9 cellular contexts compared by ENCODE assay signal in the genomic region with DNA sequence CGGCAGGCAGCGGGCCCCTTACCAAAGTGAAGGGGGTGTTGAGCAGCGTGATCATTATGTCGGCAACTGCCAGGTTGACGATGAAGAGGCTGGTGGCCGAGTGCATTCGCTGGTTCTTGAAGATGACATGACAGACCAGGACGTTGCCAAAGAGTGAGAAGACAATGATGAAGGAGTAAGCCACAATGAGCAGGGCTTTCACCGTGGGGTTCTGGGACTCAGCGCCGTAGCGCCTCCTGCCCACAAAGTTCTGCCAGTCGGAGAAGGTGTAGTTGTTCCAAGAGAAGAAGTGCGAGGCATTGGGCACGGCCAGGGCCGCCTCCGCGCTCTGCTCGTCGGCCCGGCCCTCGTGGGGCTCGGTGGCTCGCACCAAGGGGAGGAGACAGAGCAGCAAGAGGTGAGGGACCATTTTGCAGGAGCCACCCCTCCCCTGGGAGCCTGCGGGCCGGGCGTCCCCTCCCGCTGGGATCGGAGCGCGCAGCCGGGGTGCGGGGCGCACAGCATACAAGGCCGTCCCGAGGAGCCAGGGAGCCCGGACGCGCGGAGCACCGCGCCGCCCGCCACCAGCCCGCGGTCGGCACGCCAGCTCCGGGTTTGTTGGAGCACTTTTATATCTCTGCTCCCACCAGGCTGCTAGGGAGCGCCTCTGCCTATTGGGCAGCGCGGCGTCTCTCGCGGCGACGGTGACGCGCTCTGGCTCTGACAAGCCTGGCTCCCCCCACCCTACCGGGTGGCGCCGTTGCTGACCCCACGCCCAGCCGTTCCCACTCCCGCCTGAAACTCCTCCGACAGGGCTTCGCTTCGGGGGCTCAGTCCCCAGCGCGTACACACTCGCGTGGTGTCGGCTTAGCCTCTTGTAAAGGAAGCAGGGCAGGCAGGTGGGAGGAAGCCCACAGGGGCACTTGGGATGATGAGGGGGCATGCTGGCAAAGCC. TPM values are rescaled to one million over a fixed set of nuclear protein-coding genes. Genes with fewer than 3 reads are reported as not detected.
A peak's percentile ranks its signal among the peaks of the same experiment; 100 is the strongest.
DNase-seq lines count a peak whose midpoint lies in the region; ATAC-seq and TF ChIP-seq lines count a peak whose summit lies in the region.
"Had no signal": no experiment of that assay in that cellular context is flagged by ENCODE, and none has a peak within 500 bp of the region (broad histone marks: within the 10 kb centered on the region; RNA-seq: fewer than 3 reads in every experiment).

A gene (minus strand): TSS at position 581 of the 934 bp plus-strand sequence. CDS start 172 bp downstream, at position 409.

- H3K4me3 Mint-ChIP-seq in Caco-2 (ENCODE audit: unreplicated experiment), result peak within 1 kb of the TSS; percentile 72
- H3K4me3 Mint-ChIP-seq in nephron progenitor cell, result peak within 1 kb of the TSS; percentile 89

- ATAC-seq in HG02852 (IDR thresholded peaks at IDR 0.05; ENCODE audit: unreplicated experiment) (no peak), GM21786 (IDR thresholded peaks at IDR 0.05; ENCODE audit: unreplicated experiment) (no peak)

- 4% methylated on average over 37 of the region's 73 CpGs for WGBS in esophagus muscularis mucosa

- no peaks in the 10 kb centered on the region for H3K9me3 Mint-ChIP-seq in Caco-2 (ENCODE audit: unreplicated experiment)
- H3K9me3 Mint-ChIP-seq in nephron progenitor cell, result peaks cover 3% of the 10 kb centered on the region

- in situ Hi-C loops in GM13976 (cut with MboI; ENCODE audit: low sequenced_read_pairs, unreplicated experiment), result no loop called here

- TF ChIP-seq POLR2A in esophagus muscularis mucosa (IDR thresholded peaks at IDR 0.05; ENCODE audit: low read depth), result no peak

- peak within 1 kb of the TSS; percentile 46 for H3K4me3 ChIP-seq in Caco-2 (ENCODE audit: low read depth, low read length)
- H3K4me3 ChIP-seq in esophagus muscularis mucosa, result peak within 1 kb of the TSS; percentile 31 to 47 (median 40)
- H3K4me3 ChIP-seq: lung had no signal

- H3K27me3 ChIP-seq in Caco-2 (replicated peaks; ENCODE audit: control insufficient read depth, insufficient read depth, low read length), result peaks cover 3% of the 10 kb centered on the region
- H3K27me3 ChIP-seq in esophagus muscularis mucosa, result peaks cover 0 to 47% (median 5%) of the 10 kb centered on the region in 4 donors

- POLR2A ChIA-PET in Caco-2 (lab: Charles Lee), result no interaction called here

- no peak for TF ChIP-seq EP300 in esophagus muscularis mucosa (IDR thresholded peaks at IDR 0.05)

- CTCF ChIA-PET in Caco-2 (lab: Charles Lee), result interaction anchor here (0.8 to 1.3 kb wide), 3 partner anchors 103 to 505 kb away, joined by 3 to 4 read pairs (median 4); no protein-coding TSS in a partner anchor

- peak within 1 kb of the TSS; percentile 0 for H3K27ac Mint-ChIP-seq in Caco-2 (ENCODE audit: unreplicated experiment)
- peak within 1 kb of the TSS; percentile 19 for H3K27ac Mint-ChIP-seq in nephron progenitor cell

- H3K27me3 Mint-ChIP-seq in Caco-2 (ENCODE audit: insufficient read depth, unreplicated experiment), result peaks cover 19% of the 10 kb centered on the region
- H3K27me3 Mint-ChIP-seq in nephron progenitor cell (ENCODE audit: low read depth, poor library complexity), result peaks cover 46% of the 10 kb centered on the region

- H3K36me3 Mint-ChIP-seq in Caco-2 (ENCODE audit: insufficient read depth, unreplicated experiment) (no peaks in the 10 kb centered on the region), nephron progenitor cell (ENCODE audit: low read depth) (no peaks in the 10 kb centered on the region)

- H3K9me3 ChIP-seq in Caco-2 (no peaks in the 10 kb centered on the region), esophagus muscularis mucosa (no peaks in the 10 kb centered on the region)

- H3K27ac ChIP-seq in esophagus muscularis mucosa (replicated peaks in 1 of 4), result no peak within 1 kb of the TSS

- no TSS peak for BruUV-seq in Caco-2 (replicated peaks; lab: Mats Ljungman, UMichigan)

- TF ChIP-seq CTCF in Caco-2 (IDR thresholded peaks at IDR 0.05; ENCODE audit: insufficient read depth in 1 of 2, low read depth in 1 of 2, low read length in 1 of 2, severe bottlenecking in 1 of 2, unreplicated experiment in 1 of 2) (no peak), esophagus muscularis mucosa (IDR thresholded peaks at IDR 0.05) (no peak), nephron progenitor cell (IDR thresholded peaks at IDR 0.05) (no peak), GM13976 (IDR thresholded peaks at IDR 0.05; ENCODE audit: borderline replicate concordance, control extremely low read depth, extremely low read depth, insufficient read depth, missing control alignments) (no peak)

- H3K4me1 Mint-ChIP-seq in Caco-2 (ENCODE audit: low read depth, unreplicated experiment) (peaks cover 18% of the 10 kb centered on the region), nephron progenitor cell (peaks cover 13% of the 10 kb centered on the region)

- intact Hi-C loops in Caco-2 (cut with micrococcal nuclease; ENCODE audit: unreplicated experiment) (loop anchor here (5.0 kb wide), 2 partner anchors 89 to 219 kb away; no protein-coding TSS in a partner anchor), esophagus muscularis mucosa (cut with DNase I) (no loop called here)

- H3K4me1 ChIP-seq in Caco-2, result peaks cover 6% of the 10 kb centered on the region; the same call in 1 of the 2 replicates
- peaks cover 8 to 16% (median 13%) of the 10 kb centered on the region in 4 donors for H3K4me1 ChIP-seq in esophagus muscularis mucosa

- H3K36me3 ChIP-seq in Caco-2 (ENCODE audit: control insufficient read depth, insufficient read depth, low read length) (no peaks in the 10 kb centered on the region), esophagus muscularis mucosa (no peaks in the 10 kb centered on the region)

- DNase-seq in Caco-2 (peak; percentile 56 to 65), NCI-H1930 (lab: John Stamatoyannopoulos, UW) (peak; percentile 33 to 49), esophagus muscularis mucosa (ENCODE audit: extremely low spot score) (no peak), nephron progenitor cell (peak; percentile 70), NCI-H2196 treated with DMSO at 0.1 percent for 48 hours (lab: John Stamatoyannopoulos, UW; ENCODE audit: unreplicated experiment) (no peak), GM13976 (ENCODE audit: low spot score) (no peak)

RNA-seq across cellular contexts. Expression of the gene that starts here (rescaled TPM):
- total RNA-seq in Caco-2 (2022) (2.7 and 2.8 TPM in 2 replicates), esophagus muscularis mucosa (under 1 TPM in 3 of 4 donors, not detected in 1; 0.17 to 0.40 (median 0.32) TPM)

Comparison
In these comparisons a context has a peak if more than half of its experiments do, and no peak if none do; other contexts are left out.
1. DNase-seq: peak in Caco-2 (2 of 2), NCI-H1930 (2 of 2) and nephron progenitor cell (single experiment); none in esophagus muscularis mucosa (single experiment), NCI-H2196 treated with DMSO at 0.1 percent for 48 hours (single experiment) and GM13976 (single experiment).